ENCODE assay signal across 31 cellular contexts in genomic region chr20:22630698-22631097, GRCh38. TPM values are rescaled to one million over a fixed set of nuclear protein-coding genes. Genes with fewer than 3 reads are reported as not detected.
DNase-seq lines count a peak whose midpoint lies in the region; ATAC-seq and TF ChIP-seq lines count a peak whose summit lies in the region.
"Had no signal": no experiment of that assay in that cellular context is flagged by ENCODE, and none has a peak within 500 bp of the region (broad histone marks: within the 10 kb centered on the region; RNA-seq: fewer than 3 reads in every experiment).

No MANE protein-coding gene starts in this region.

- POLR2A ChIA-PET in activated CD4-positive, alpha-beta memory T cell treated with anti-CD3 and anti-CD28 coated beads for 36 hours (lab: Charles Lee), result no interaction called here

- intact Hi-C loops in esophagus muscularis mucosa (cut with DNase I), result no loop called here
- intact Hi-C loops in activated CD4-positive, alpha-beta memory T cell treated with anti-CD3 and anti-CD28 coated beads for 36 hours (cut with micrococcal nuclease), result no loop called here

- no peak for TF ChIP-seq POLR2A in esophagus muscularis mucosa (IDR thresholded peaks at IDR 0.05; ENCODE audit: low read depth)

- H3K36me3 ChIP-seq in esophagus muscularis mucosa, result no peaks in the 10 kb centered on the region
- H3K36me3 ChIP-seq: uterus had no signal

- WGBS in esophagus muscularis mucosa, result 42% methylated on average over 6 of the region's 6 CpGs

- H3K36me3 Mint-ChIP-seq in activated CD4-positive, alpha-beta memory T cell treated with anti-CD3 and anti-CD28 coated beads for 36 hours, result no peaks in the 10 kb centered on the region
- H3K36me3 Mint-ChIP-seq in activated T-cell treated with anti-CD3 and anti-CD28 coated beads, Interleukin-2, amount 50 U/mL, for 4 hours (ENCODE audit: insufficient read depth), result no peaks in the 10 kb centered on the region
- H3K36me3 Mint-ChIP-seq: activated naive CD8-positive, alpha-beta T cell treated with anti-CD3 and anti-CD28 coated beads, Interleukin-2, amount 10 ng/mL, durations not matched to agents 7 days and 5 days; IgD-negative memory B cell; stimulated activated naive B cell treated with anti-CD40 and anti-IgM and Interleukin-4, amounts not matched to agents 10 μg/mL and 1 μg/mL and 100 μg/mL, for 72 hours had no signal

- H3K4me3 ChIP-seq in esophagus muscularis mucosa, result no peak overlapping the region
- H3K4me3 ChIP-seq: mucosa of descending colon, testis, uterus had no signal

- TF ChIP-seq CTCF in esophagus muscularis mucosa (IDR thresholded peaks at IDR 0.05), result no peak

- no peaks in the 10 kb centered on the region for H3K9me3 ChIP-seq in esophagus muscularis mucosa
- H3K9me3 ChIP-seq: mucosa of descending colon, testis, uterus had no signal

- CTCF ChIA-PET in activated CD4-positive, alpha-beta memory T cell treated with anti-CD3 and anti-CD28 coated beads for 36 hours (lab: Charles Lee), result no interaction called here

- H3K4me1 Mint-ChIP-seq in activated CD4-positive, alpha-beta memory T cell treated with anti-CD3 and anti-CD28 coated beads for 36 hours (ENCODE audit: low read depth), result no peaks in the 10 kb centered on the region
- no peaks in the 10 kb centered on the region for H3K4me1 Mint-ChIP-seq in activated T-cell treated with anti-CD3 and anti-CD28 coated beads, Interleukin-2, amount 50 U/mL, for 4 hours (ENCODE audit: low read depth)
- H3K4me1 Mint-ChIP-seq: activated naive CD8-positive, alpha-beta T cell treated with anti-CD3 and anti-CD28 coated beads, Interleukin-2, amount 10 ng/mL, durations not matched to agents 7 days and 5 days; IgD-negative memory B cell; nephron progenitor cell; stimulated activated naive B cell treated with anti-CD40 and anti-IgM and Interleukin-4, amounts not matched to agents 10 μg/mL and 1 μg/mL and 100 μg/mL, for 72 hours had no signal

- H3K9me3 Mint-ChIP-seq in activated CD4-positive, alpha-beta memory T cell treated with anti-CD3 and anti-CD28 coated beads for 36 hours, result no peaks in the 10 kb centered on the region
- H3K9me3 Mint-ChIP-seq in activated T-cell treated with anti-CD3 and anti-CD28 coated beads, Interleukin-2, amount 50 U/mL, for 4 hours, result no peaks in the 10 kb centered on the region
- H3K9me3 Mint-ChIP-seq: activated naive CD8-positive, alpha-beta T cell treated with anti-CD3 and anti-CD28 coated beads, Interleukin-2, amount 10 ng/mL, durations not matched to agents 7 days and 5 days; nephron progenitor cell; stimulated activated naive B cell treated with anti-CD40 and anti-IgM and Interleukin-4, amounts not matched to agents 10 μg/mL and 1 μg/mL and 100 μg/mL, for 72 hours had no signal

- peaks cover 0 to 7% (median 0%) of the 10 kb centered on the region in 4 donors for H3K27me3 ChIP-seq in esophagus muscularis mucosa
- H3K27me3 ChIP-seq: testis, uterus had no signal

- H3K27ac Mint-ChIP-seq in activated CD4-positive, alpha-beta memory T cell treated with anti-CD3 and anti-CD28 coated beads for 36 hours, result no peak overlapping the region
- H3K27ac Mint-ChIP-seq: activated naive CD8-positive, alpha-beta T cell treated with anti-CD3 and anti-CD28 coated beads, Interleukin-2, amount 10 ng/mL, durations not matched to agents 7 days and 5 days; HFFc6; IgD-negative memory B cell; nephron progenitor cell; stimulated activated naive B cell treated with anti-CD40 and anti-IgM and Interleukin-4, amounts not matched to agents 10 μg/mL and 1 μg/mL and 100 μg/mL, for 72 hours had no signal

- no peak for TF ChIP-seq EP300 in esophagus muscularis mucosa (IDR thresholded peaks at IDR 0.05)

- DNase-seq in DMS53 (lab: John Stamatoyannopoulos, UW), result peak; percentile 70
- DNase-seq in NCI-H146 (lab: John Stamatoyannopoulos, UW), result peak; percentile 88
- DNase-seq in NCI-H69 (lab: John Stamatoyannopoulos, UW), result peak; percentile 95
- DNase-seq in esophagus muscularis mucosa (ENCODE audit: extremely low spot score), result peak; percentile 86
- DNase-seq in activated CD4-positive, alpha-beta memory T cell treated with anti-CD3 and anti-CD28 coated beads for 36 hours, result no peak
- no peak for DNase-seq in activated T-cell treated with anti-CD3 and anti-CD28 coated beads, Interleukin-2, amount 50 U/mL, for 4 hours
- DNase-seq in NCI-H187 (lab: John Stamatoyannopoulos, UW), result no peak
- DNase-seq: activated CD4-positive, alpha-beta T cell treated with anti-CD3 and anti-CD28 coated beads, Interleukin-2, amount 50 U/mL, for 4 hours; activated CD4-positive, CD25-positive, alpha-beta regulatory T cell; activated CD8-positive, alpha-beta memory T cell treated with anti-CD3 and anti-CD28 coated beads, Interleukin-2, amount 50 U/mL, for 48 hours; activated naive CD8-positive, alpha-beta T cell treated with anti-CD3 and anti-CD28 coated beads, Interleukin-2, amount 10 ng/mL, durations not matched to agents 7 days and 5 days; HFFc6; kidney; mucosa of descending colon; NCI-H1694; NCI-H526 treated with DMSO at 0.1 percent for 48 hours; nephron progenitor cell; right cardiac atrium; stimulated activated CD4-positive, alpha-beta T cell treated with anti-CD3 and anti-CD28 coated beads, Interleukin-4, amount 100 ng/mL, for 24 hours; stimulated activated naive B cell treated with anti-CD40 and anti-IgM and Interleukin-4, amounts not matched to agents 10 μg/mL and 1 μg/mL and 100 μg/mL, for 72 hours; SW 1271; T1000; testis; uterus had no signal

- H3K27ac ChIP-seq in esophagus muscularis mucosa (replicated peaks in 1 of 4), result no peak overlapping the region
- H3K27ac ChIP-seq: C4-2B, testis, uterus had no signal

- ATAC-seq in activated T-cell treated with anti-CD3 and anti-CD28 coated beads, Interleukin-2, amount 50 U/mL, for 4 hours, result no peak
- ATAC-seq: mucosa of descending colon; right cardiac atrium; stimulated activated naive B cell treated with anti-CD40 and anti-IgM and Interleukin-4, amounts not matched to agents 10 μg/mL and 1 μg/mL and 100 μg/mL, for 72 hours had no signal

- H3K4me1 ChIP-seq in esophagus muscularis mucosa, result no peaks in the 10 kb centered on the region
- H3K4me1 ChIP-seq: testis, uterus had no signal

- no peaks in the 10 kb centered on the region for H3K27me3 Mint-ChIP-seq in activated CD4-positive, alpha-beta memory T cell treated with anti-CD3 and anti-CD28 coated beads for 36 hours
- H3K27me3 Mint-ChIP-seq in activated T-cell treated with anti-CD3 and anti-CD28 coated beads, Interleukin-2, amount 50 U/mL, for 4 hours (ENCODE audit: low read depth), result no peaks in the 10 kb centered on the region
- H3K27me3 Mint-ChIP-seq: activated naive CD8-positive, alpha-beta T cell treated with anti-CD3 and anti-CD28 coated beads, Interleukin-2, amount 10 ng/mL, durations not matched to agents 7 days and 5 days; IgD-negative memory B cell; stimulated activated naive B cell treated with anti-CD40 and anti-IgM and Interleukin-4, amounts not matched to agents 10 μg/mL and 1 μg/mL and 100 μg/mL, for 72 hours had no signal

- no peak overlapping the region for H3K4me3 Mint-ChIP-seq in activated CD4-positive, alpha-beta memory T cell treated with anti-CD3 and anti-CD28 coated beads for 36 hours
- no peak overlapping the region for H3K4me3 Mint-ChIP-seq in activated T-cell treated with anti-CD3 and anti-CD28 coated beads, Interleukin-2, amount 50 U/mL, for 4 hours
- H3K4me3 Mint-ChIP-seq: activated naive CD8-positive, alpha-beta T cell treated with anti-CD3 and anti-CD28 coated beads, Interleukin-2, amount 10 ng/mL, durations not matched to agents 7 days and 5 days; HFFc6; IgD-negative memory B cell; nephron progenitor cell; stimulated activated naive B cell treated with anti-CD40 and anti-IgM and Interleukin-4, amounts not matched to agents 10 μg/mL and 1 μg/mL and 100 μg/mL, for 72 hours had no signal

RNA-seq across cellular contexts. Expression of gene FOXA2, which starts 46.3 kb away (rescaled TPM):
- not detected for total RNA-seq in esophagus muscularis mucosa
- not detected for total RNA-seq in activated CD4-positive, alpha-beta memory T cell treated with anti-CD3 and anti-CD28 coated beads for 36 hours
- total RNA-seq in activated T-cell treated with anti-CD3 and anti-CD28 coated beads, Interleukin-2, amount 50 U/mL, for 4 hours, result not detected
- total RNA-seq: activated naive CD8-positive, alpha-beta T cell treated with anti-CD3 and anti-CD28 coated beads, Interleukin-2, amount 10 ng/mL, durations not matched to agents 7 days and 5 days; astrocyte; dermis microvascular lymphatic vessel endothelial cell; glomerular endothelial cell; HFFc6; lower leg skin; OCI-LY7; right cardiac atrium had no signal

Comparison
In these comparisons a context has a peak if more than half of its experiments do, and no peak if none do; other contexts are left out.
1. DNase-seq: peak in DMS53 (single experiment), NCI-H146 (single experiment), NCI-H69 (single experiment) and esophagus muscularis mucosa (single experiment); none in activated CD4-positive, alpha-beta memory T cell treated with anti-CD3 and anti-CD28 coated beads for 36 hours (single experiment), activated T-cell treated with anti-CD3 and anti-CD28 coated beads, Interleukin-2, amount 50 U/mL, for 4 hours (single experiment) and NCI-H187 (0 of 2).